9 cellular contexts compared by ENCODE assay signal in genomic region chr16:15899538-15900100, GRCh38. TPM values are rescaled to one million over a fixed set of nuclear protein-coding genes. Genes with fewer than 3 reads are reported as not detected.
DNase-seq lines count a peak whose midpoint lies in the region; ATAC-seq, FAIRE-seq and TF ChIP-seq lines count a peak whose summit lies in the region.
"Had no signal": no experiment of that assay in that cellular context is flagged by ENCODE, and none has a peak within 500 bp of the region (broad histone marks: within the 10 kb centered on the region; RNA-seq: fewer than 3 reads in every experiment).

No MANE protein-coding gene starts in this region.

- no peak overlapping the region for H4K8ac ChIP-seq in H9 (replicated peaks; ENCODE audit: insufficient read length, low read depth, low read length)

- H3K27ac ChIP-seq in H9 (ENCODE audit: insufficient read length, low read depth, low read length) = no peak overlapping the region
- H3K27ac ChIP-seq in PC-3 (ENCODE audit: low read length) = peak overlapping the region; percentile 79
- no peak overlapping the region for H3K27ac ChIP-seq in endothelial cell of umbilical vein (ENCODE audit: insufficient read depth, low read depth, low read length)

- H2BK12ac ChIP-seq in H9 (ENCODE audit: insufficient read length, low read depth, low read length) = no peak overlapping the region

- no peak overlapping the region for H2BK20ac ChIP-seq in H9 (ENCODE audit: low read depth, low read length, poor library complexity, severe bottlenecking)

- no peaks in the 10 kb centered on the region for H3F3A ChIP-seq in PC-3 (ENCODE audit: low read length, unreplicated experiment)

- WGBS in H9 (ENCODE audit: extremely low coverage, insufficient read length, low lambda C conversion rate) = no CpG with 5 or more reads among the region's 9 CpGs

- no peak overlapping the region for H3K23ac ChIP-seq in H9 (ENCODE audit: insufficient read length, low read depth, low read length)

- dilution Hi-C loops in endothelial cell of umbilical vein (cut with MboI; ENCODE audit: extremely low pct_ligation_motif_present, low sequenced_read_pairs) = no loop called here

- no peak overlapping the region for H2BK15ac ChIP-seq in H9 (ENCODE audit: low read depth, low read length)

- H3K9me1 ChIP-seq in endothelial cell of umbilical vein (replicated peaks; ENCODE audit: control insufficient read depth, extremely low read depth, insufficient read depth, low read length) = no peaks in the 10 kb centered on the region

- H3K79me2 ChIP-seq in H9 (ENCODE audit: insufficient read depth, low read length) = no peaks in the 10 kb centered on the region
- no peaks in the 10 kb centered on the region for H3K79me2 ChIP-seq in PC-3 (ENCODE audit: low read length)
- no peaks in the 10 kb centered on the region for H3K79me2 ChIP-seq in endothelial cell of umbilical vein (ENCODE audit: control insufficient read depth, insufficient read depth, low read length)

- H3K4me1 ChIP-seq in H9 (ENCODE audit: insufficient read depth, low read length) (no peaks in the 10 kb centered on the region), PC-3 (ENCODE audit: insufficient read depth, low read length) (peaks cover 37% of the 10 kb centered on the region), endothelial cell of umbilical vein (ENCODE audit: control insufficient read depth, extremely low read depth, insufficient read depth, low read length) (no peaks in the 10 kb centered on the region)

- H2BK5ac ChIP-seq in H9 (ENCODE audit: insufficient read length, low read length) = no peak overlapping the region

- CTCF ChIA-PET in PC-3 (lab: Charles Lee) = no interaction called here
- CTCF ChIA-PET in endothelial cell of umbilical vein (lab: Charles Lee) = interaction anchor here (1.7 to 4.1 kb wide), 2 partner anchors 25 to 77 kb away, joined by 5 to 17 read pairs; no protein-coding TSS in a partner anchor

- no peak overlapping the region for H4K91ac ChIP-seq in H9 (ENCODE audit: insufficient read length, low read depth, low read length)

- H3K27me3 ChIP-seq in H9 (ENCODE audit: insufficient read depth, low read length) = no peaks in the 10 kb centered on the region
- H3K27me3 ChIP-seq in PC-3 (ENCODE audit: low read length) = no peaks in the 10 kb centered on the region
- no peaks in the 10 kb centered on the region for H3K27me3 ChIP-seq in endothelial cell of umbilical vein (ENCODE audit: control insufficient read depth in 2 of 2, insufficient read depth in 2 of 2, low read length in 2 of 2)

- H3K9me3 ChIP-seq in H9 (ENCODE audit: control insufficient read depth, low read depth, low read length) (no peaks in the 10 kb centered on the region), PC-3 (ENCODE audit: low read length) (no peaks in the 10 kb centered on the region), endothelial cell of umbilical vein (replicated peaks; ENCODE audit: control insufficient read depth, insufficient read depth, low read length) (no peaks in the 10 kb centered on the region)

- peak overlapping the region; percentile 25; the same call in 1 of the 2 replicates for H3K4me3 ChIP-seq in PC-3 (ENCODE audit: low read length)
- H3K4me3 ChIP-seq in endothelial cell of umbilical vein (replicated peaks in 1 of 3; ENCODE audit: insufficient read depth in 1 of 3, low read depth in 1 of 3, low read length in 3 of 3) = no peak overlapping the region

- no peak overlapping the region for H3K14ac ChIP-seq in H9 (ENCODE audit: insufficient read depth, low read length)

- H3K9me3 Mint-ChIP-seq in H9 = no peaks in the 10 kb centered on the region; a peak in 1 of 5 replicates

- DNase-seq in GM10266 (ENCODE audit: extremely low spot score) = peak; percentile 37
- DNase-seq in H9 = peak; percentile 58
- peak; percentile 95 for DNase-seq in PC-3
- DNase-seq in endothelial cell of umbilical vein (ENCODE audit: low read depth, low spot score) = no peak
- DNase-seq in stimulated activated CD8-positive, alpha-beta memory T cell treated with anti-CD3 and anti-CD28 coated beads, Interleukin-15, amount 100 ng/mL, for 48 hours (ENCODE audit: low read depth in 2 of 2) = peak; percentile 36 to 45
- no peak for DNase-seq in germinal center (ENCODE audit: low spot score)

- no peaks in the 10 kb centered on the region for H3K9me2 ChIP-seq in PC-3 (replicated peaks; ENCODE audit: low read length)

- H3K27ac Mint-ChIP-seq in H9 = no peak overlapping the region; a peak in 2 of 7 replicates
- H3K27ac Mint-ChIP-seq: nephron had no signal

- H3K4me2 ChIP-seq in H9 (ENCODE audit: insufficient read depth, insufficient read length, low read length) (no peak overlapping the region), PC-3 (ENCODE audit: low read length) (peak overlapping the region; percentile 65), endothelial cell of umbilical vein (ENCODE audit: insufficient read depth, low read length) (no peak overlapping the region)

- no peak overlapping the region for H3K56ac ChIP-seq in H9 (ENCODE audit: insufficient read length, low read depth, low read length)

- H2AFZ ChIP-seq in H9 (ENCODE audit: low read length) (no peak overlapping the region), PC-3 (ENCODE audit: low read length) (peak overlapping the region; percentile 35; the same call in 1 of the 2 replicates), endothelial cell of umbilical vein (ENCODE audit: low read depth, low read length) (no peak overlapping the region)

- H3K27me3 Mint-ChIP-seq in H9 (ENCODE audit: low read depth) = no peaks in the 10 kb centered on the region

- no peaks in the 10 kb centered on the region for H3K36me3 Mint-ChIP-seq in H9 (ENCODE audit: insufficient read depth in 1 of 3, low read depth in 3 of 3)

- no peaks in the 10 kb centered on the region for H3K23me2 ChIP-seq in H9 (ENCODE audit: insufficient read length, low read depth, low read length, poor library complexity, severe bottlenecking)

- no peak for FAIRE-seq in endothelial cell of umbilical vein (lab: Jason Lieb, UNC)

- H3K4me3 Mint-ChIP-seq in H9 = no peak overlapping the region
- H3K4me3 Mint-ChIP-seq: nephron had no signal

- no peak overlapping the region for H3K18ac ChIP-seq in H9 (ENCODE audit: insufficient read length, low read depth, low read length)

- H4K20me1 ChIP-seq in H9 (ENCODE audit: control insufficient read depth, insufficient read depth, insufficient read length) (no peaks in the 10 kb centered on the region), PC-3 (ENCODE audit: low read length) (no peaks in the 10 kb centered on the region), endothelial cell of umbilical vein (replicated peaks; ENCODE audit: control insufficient read depth, extremely low read depth, insufficient read depth, low read length) (no peaks in the 10 kb centered on the region)

- H3K79me1 ChIP-seq in H9 (ENCODE audit: insufficient read depth, low read depth, low read length, poor library complexity, severe bottlenecking) = no peaks in the 10 kb centered on the region

- ATAC-seq in PC-3 = peak; percentile 97
- ATAC-seq in HG02642 (IDR thresholded peaks at IDR 0.05; ENCODE audit: poor library complexity, unreplicated experiment) = no peak
- ATAC-seq in GM21390 (IDR thresholded peaks at IDR 0.05; ENCODE audit: unreplicated experiment) = no peak

- H3K9ac ChIP-seq in H9 (ENCODE audit: extremely low read depth, insufficient read length, low read length) (no peak overlapping the region), PC-3 (ENCODE audit: low read length) (peak overlapping the region; percentile 11; the same call in 1 of the 2 replicates), endothelial cell of umbilical vein (replicated peaks; ENCODE audit: extremely low read depth, insufficient read depth, low read length) (no peak overlapping the region)

- H3K4ac ChIP-seq in H9 (ENCODE audit: low read depth, low read length) = no peak overlapping the region

- no peak for TF ChIP-seq POLR2A in endothelial cell of umbilical vein (IDR thresholded peaks at IDR 0.05; ENCODE audit: low read depth, low read length)

- POLR2A ChIA-PET in PC-3 (lab: Charles Lee; ENCODE audit: unreplicated experiment) (interaction anchor here (1.0 kb wide), 1 partner anchor 11 kb away, joined by 3 read pairs; the partner anchor contains the start of gene CEP20), endothelial cell of umbilical vein (lab: Charles Lee) (no interaction called here)

- peaks cover 6 to 13% of the 10 kb centered on the region in 2 experiments for H3K4me1 Mint-ChIP-seq in H9
- H3K4me1 Mint-ChIP-seq: nephron had no signal

- intact Hi-C loops in PC-3 (cut with micrococcal nuclease) (loop anchor here (1.0 kb wide), 2 partner anchors 21 to 47 kb away; no protein-coding TSS in a partner anchor), endothelial cell of umbilical vein (cut with micrococcal nuclease) (no loop called here)

- H4K5ac ChIP-seq in H9 (ENCODE audit: insufficient read length, low read depth, low read length) = no peak overlapping the region

- no peak overlapping the region for H2BK120ac ChIP-seq in H9 (ENCODE audit: low read depth, low read length, poor library complexity, severe bottlenecking)

- no TSS peak for BruUV-seq in PC-3 (replicated peaks; lab: Mats Ljungman, UMichigan)
- BruUV-seq in endothelial cell of umbilical vein (replicated peaks; lab: Mats Ljungman, UMichigan) = no TSS peak

- H3K36me3 ChIP-seq in PC-3 (ENCODE audit: low read depth, low read length) (no peaks in the 10 kb centered on the region), endothelial cell of umbilical vein (ENCODE audit: control insufficient read depth in 2 of 2, extremely low read depth in 1 of 2, insufficient read depth in 2 of 2, low read length in 2 of 2) (no peaks in the 10 kb centered on the region)

- H3T11ph ChIP-seq in H9 (ENCODE audit: low read length) = no peak overlapping the region

- TF ChIP-seq CTCF in GM10266 (IDR thresholded peaks at IDR 0.05; ENCODE audit: control insufficient read depth, insufficient read depth, low read depth, missing control alignments) (no peak), H9 (conservative IDR thresholded peaks at IDR 0.05) (no peak), PC-3 (conservative IDR thresholded peaks at IDR 0.05; ENCODE audit: low read depth, low read length) (no peak), endothelial cell of umbilical vein (IDR thresholded peaks at IDR 0.05; ENCODE audit: extremely low read depth in 1 of 2, insufficient read depth in 1 of 2, low read depth in 1 of 2, low read length in 2 of 2) (no peak)

- no peak overlapping the region for H2AK5ac ChIP-seq in H9 (ENCODE audit: insufficient read length, low read length)

RNA-seq across cellular contexts. Expression of gene CEP20, which starts 11.2 kb away (rescaled TPM):
- 36.9 and 43.8 TPM in 2 replicates for total RNA-seq in H9 (2021)
- 25.9 and 37.0 TPM in 2 replicates for total RNA-seq in PC-3 (2014; rRNA removed)
- 28.0 and 30.5 TPM in 2 replicates for total RNA-seq in endothelial cell of umbilical vein
- polyA plus RNA-seq in endothelial cell of umbilical vein = 7.7 and 9.5 TPM in 2 replicates
- polyA plus RNA-seq in endothelial cell of umbilical vein (2011; cell fraction: cytosol; rRNA removed) = 15.7 and 17.2 TPM in 2 replicates
- polyA plus RNA-seq in endothelial cell of umbilical vein (2011; cell fraction: nucleus; rRNA removed) = 5.8 and 8.5 TPM in 2 replicates
- polyA plus RNA-seq in endothelial cell of umbilical vein (2012) = 18.9 and 40.7 TPM in 2 replicates
- polyA minus RNA-seq in endothelial cell of umbilical vein = 9.1 and 17.9 TPM in 2 replicates
- polyA minus RNA-seq in endothelial cell of umbilical vein (2011; cell fraction: cytosol; rRNA and poly(A)+ RNA removed) = 11.4 TPM
- polyA minus RNA-seq in endothelial cell of umbilical vein (2011; cell fraction: nucleus; rRNA and poly(A)+ RNA removed) = 3.4 and 3.9 TPM in 2 replicates

RNA-seq across cellular contexts. Expression of gene MYH11, which starts 42.8 kb away (rescaled TPM):
- total RNA-seq in H9 (2021) (0.42 and 0.88 TPM in 2 replicates), PC-3 (2014; rRNA removed) (not detected in 2 replicates), endothelial cell of umbilical vein (not detected in 2 replicates)
- polyA plus RNA-seq in endothelial cell of umbilical vein = not detected in 2 replicates
- polyA plus RNA-seq in endothelial cell of umbilical vein (2011; cell fraction: cytosol; rRNA removed) = not detected in 2 replicates
- 0.03 TPM in 1 of 2 replicates, not detected in the other for polyA plus RNA-seq in endothelial cell of umbilical vein (2011; cell fraction: nucleus; rRNA removed)
- polyA plus RNA-seq in endothelial cell of umbilical vein (2012) = 0.08 and 0.12 TPM in 2 replicates
- 0.15 TPM in 1 of 2 replicates, not detected in the other for polyA minus RNA-seq in endothelial cell of umbilical vein
- not detected for polyA minus RNA-seq in endothelial cell of umbilical vein (2011; cell fraction: cytosol; rRNA and poly(A)+ RNA removed)
- not detected in 2 replicates for polyA minus RNA-seq in endothelial cell of umbilical vein (2011; cell fraction: nucleus; rRNA and poly(A)+ RNA removed)

RNA-seq across cellular contexts. Expression of gene ABCC1, which starts 49.8 kb away (rescaled TPM):
- total RNA-seq in H9 (2021) (51.7 and 56.4 TPM in 2 replicates), PC-3 (2014; rRNA removed) (16.1 and 29.0 TPM in 2 replicates), endothelial cell of umbilical vein (71.4 and 89.2 TPM in 2 replicates)
- polyA plus RNA-seq in endothelial cell of umbilical vein = 46.1 and 53.8 TPM in 2 replicates
- polyA plus RNA-seq in endothelial cell of umbilical vein (2011; cell fraction: cytosol; rRNA removed) = 36.6 and 39.1 TPM in 2 replicates
- polyA plus RNA-seq in endothelial cell of umbilical vein (2011; cell fraction: nucleus; rRNA removed) = 116 and 138 TPM in 2 replicates
- polyA plus RNA-seq in endothelial cell of umbilical vein (2012) = 62.5 and 78.6 TPM in 2 replicates
- 184 and 195 TPM in 2 replicates for polyA minus RNA-seq in endothelial cell of umbilical vein
- 23.8 TPM for polyA minus RNA-seq in endothelial cell of umbilical vein (2011; cell fraction: cytosol; rRNA and poly(A)+ RNA removed)
- 124 and 158 TPM in 2 replicates for polyA minus RNA-seq in endothelial cell of umbilical vein (2011; cell fraction: nucleus; rRNA and poly(A)+ RNA removed)

Comparison
In these comparisons a context has a peak if more than half of its experiments do, and no peak if none do; other contexts are left out.
1. DNase-seq: peak in GM10266 (single experiment), H9 (single experiment), PC-3 (single experiment) and stimulated activated CD8-positive, alpha-beta memory T cell treated with anti-CD3 and anti-CD28 coated beads, Interleukin-15, amount 100 ng/mL, for 48 hours (2 of 2); none in endothelial cell of umbilical vein (single experiment) and germinal center (single experiment).